Comparison of ENCODE assay signal across 8 cellular contexts in genomic region chr19:20051841-20052768, GRCh38. TPM values are rescaled to one million over a fixed set of nuclear protein-coding genes. Genes with fewer than 3 reads are reported as not detected.
A peak's percentile ranks its signal among the peaks of the same experiment; 100 is the strongest.
DNase-seq lines count a peak whose midpoint lies in the region; ATAC-seq and TF ChIP-seq lines count a peak whose summit lies in the region.

No MANE protein-coding gene starts in this region.

- H3K27ac ChIP-seq in DND-41 (ENCODE audit: low read length) (peak overlapping the region; percentile 49), brain microvascular endothelial cell (peak overlapping the region; percentile 40), iPS DF 6.9 (ENCODE audit: low read length) (no peak overlapping the region)

- TF ChIP-seq CTCF in DND-41 (IDR thresholded peaks at IDR 0.05; ENCODE audit: borderline replicate concordance, extremely low read depth, low read length, poor library complexity, severe bottlenecking): no peak
- peak; percentile 6 for TF ChIP-seq CTCF in brain microvascular endothelial cell (IDR thresholded peaks at IDR 0.05; ENCODE audit: low read depth, low read length, missing control alignments)

- peak overlapping the region; percentile 88 for H2AFZ ChIP-seq in DND-41 (ENCODE audit: low read depth, low read length)

- H3K79me2 ChIP-seq in DND-41 (ENCODE audit: insufficient read depth, low read length): no peaks in the 10 kb centered on the region

- ATAC-seq in DND-41 (ENCODE audit: insufficient read depth, low read depth) (peak; percentile 88), sciatic nerve (peak; percentile 100)

- peak overlapping the region; percentile 86 for H3K4me2 ChIP-seq in DND-41 (ENCODE audit: insufficient read depth, low read length)

- intact Hi-C loops in sciatic nerve (cut with DNase I): no loop called here

- H3K9me3 ChIP-seq in DND-41 (ENCODE audit: insufficient read depth, low read length, severe bottlenecking) (peaks cover 4% of the 10 kb centered on the region), iPS DF 6.9 (ENCODE audit: control insufficient read depth, insufficient read depth, low read length) (no peaks in the 10 kb centered on the region)

- H3K9ac ChIP-seq in DND-41 (ENCODE audit: low read depth, low read length): peak overlapping the region; percentile 47

- H3K4me3 ChIP-seq in DND-41 (ENCODE audit: low read depth in 1 of 2, low read length in 2 of 2): peak overlapping the region; percentile 31 to 84; a peak in 3 of 4 replicates
- peak overlapping the region; percentile 85 for H3K4me3 ChIP-seq in H7 (ENCODE audit: insufficient read depth, low read depth, low read length)
- H3K4me3 ChIP-seq in brain microvascular endothelial cell (ENCODE audit: low read depth, low read length): peak overlapping the region; percentile 93
- H3K4me3 ChIP-seq in iPS DF 6.9 (ENCODE audit: low read length): peak overlapping the region; percentile 55; the same call in 1 of the 2 replicates

- no peaks in the 10 kb centered on the region for H3K36me3 ChIP-seq in DND-41 (ENCODE audit: insufficient read depth, low read length)
- H3K36me3 ChIP-seq in H7 (replicated peaks; ENCODE audit: control insufficient read depth, insufficient read depth, low read length): no peaks in the 10 kb centered on the region
- H3K36me3 ChIP-seq in brain microvascular endothelial cell (replicated peaks): no peaks in the 10 kb centered on the region
- H3K36me3 ChIP-seq in iPS DF 6.9 (ENCODE audit: control insufficient read depth, insufficient read depth, low read length): no peaks in the 10 kb centered on the region

- peaks cover 14% of the 10 kb centered on the region for H3K4me1 ChIP-seq in DND-41 (ENCODE audit: insufficient read depth, low read length)
- no peaks in the 10 kb centered on the region for H3K4me1 ChIP-seq in iPS DF 6.9 (ENCODE audit: control insufficient read depth, insufficient read depth, low read length)

- peak; percentile 75 for DNase-seq in DND-41
- peak; percentile 86 for DNase-seq in H7
- peak; percentile 95 for DNase-seq in NCI-H1092 treated with DMSO at 0.1 percent for 48 hours (lab: John Stamatoyannopoulos, UW)
- peak; percentile 34 for DNase-seq in T-helper 9 cell
- DNase-seq in brain microvascular endothelial cell: peak; percentile 99
- peak; percentile 99 for DNase-seq in iPS DF 6.9 (ENCODE audit: low read depth, low spot score)
- peak; percentile 93 for DNase-seq in sciatic nerve (ENCODE audit: low spot score)
- DNase-seq in NCI-H226: no peak

- H4K20me1 ChIP-seq in DND-41 (ENCODE audit: insufficient read depth, low read length): no peaks in the 10 kb centered on the region

- in situ Hi-C loops in brain microvascular endothelial cell (cut with HindIII; ENCODE audit: low pct_ligation_motif_present, low sequenced_read_pairs): no loop called here

- WGBS in iPS DF 6.9 (ENCODE audit: insufficient coverage, insufficient read length): no CpG with 5 or more reads among the region's 43 CpGs

- no peaks in the 10 kb centered on the region for H3K27me3 ChIP-seq in DND-41 (ENCODE audit: insufficient read depth, low read length, poor library complexity)
- no peaks in the 10 kb centered on the region for H3K27me3 ChIP-seq in H7 (ENCODE audit: control insufficient read depth, insufficient read depth, low read length)
- no peaks in the 10 kb centered on the region for H3K27me3 ChIP-seq in brain microvascular endothelial cell (replicated peaks)
- H3K27me3 ChIP-seq in iPS DF 6.9 (ENCODE audit: control insufficient read depth, insufficient read depth, low read length): no peaks in the 10 kb centered on the region

RNA-seq across cellular contexts. Expression of gene ZNF682, which starts 12.8 kb away (rescaled TPM):
- total RNA-seq in H7 (2014; rRNA removed; shearing (Covaris generic)): 2.4 and 4.4 TPM in 2 replicates
- 6.1 TPM for total RNA-seq in sciatic nerve

RNA-seq across cellular contexts. Expression of gene ZNF90, which starts 25.7 kb away (rescaled TPM):
- total RNA-seq in H7 (2014; rRNA removed; shearing (Covaris generic)): 3.5 and 7.3 TPM in 2 replicates
- 5.1 TPM for total RNA-seq in sciatic nerve
